21 cellular contexts compared by ENCODE assay signal in the genomic region with DNA sequence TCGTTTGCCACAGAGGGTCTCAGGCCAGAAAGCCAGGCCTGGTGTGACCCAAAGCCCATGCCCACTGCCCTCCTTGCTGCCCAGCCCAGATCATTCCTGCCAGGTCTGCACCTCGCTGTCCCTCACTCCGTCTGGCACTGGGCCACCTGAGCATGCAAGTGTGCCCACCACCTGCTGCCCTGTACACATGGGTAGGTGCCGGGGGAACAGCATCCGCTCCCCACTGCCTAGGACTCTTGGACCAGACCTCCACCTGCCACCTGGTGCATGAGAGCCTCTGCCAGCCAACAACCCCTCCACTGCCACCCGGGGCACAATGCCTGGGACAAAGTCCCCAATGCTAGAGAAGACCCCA. TPM values are rescaled to one million over a fixed set of nuclear protein-coding genes. Genes with fewer than 3 reads are reported as not detected.
DNase-seq lines count a peak whose midpoint lies in the region; ATAC-seq, FAIRE-seq and TF ChIP-seq lines count a peak whose summit lies in the region.
"Had no signal": no experiment of that assay in that cellular context is flagged by ENCODE, and none has a peak within 500 bp of the region (broad histone marks: within the 10 kb centered on the region; RNA-seq: fewer than 3 reads in every experiment).

No MANE protein-coding gene starts in this region.

- peaks cover 17% of the 10 kb centered on the region for H3K4me1 Mint-ChIP-seq in activated naive CD8-positive, alpha-beta T cell treated with anti-CD3 and anti-CD28 coated beads for 36 hours
- peaks cover 20% of the 10 kb centered on the region for H3K4me1 Mint-ChIP-seq in activated naive CD8-positive, alpha-beta T cell treated with anti-CD3 and anti-CD28 coated beads, Interleukin-2, amount 50 U/mL, for 24 hours
- H3K4me1 Mint-ChIP-seq in naive thymus-derived CD4-positive, alpha-beta T cell, result peaks cover 8 to 36% (median 19%) of the 10 kb centered on the region in 7 donors

- POLR2A ChIA-PET in OCI-LY7 (lab: Charles Lee), result no interaction called here
- POLR2A ChIA-PET in naive thymus-derived CD4-positive, alpha-beta T cell (lab: Charles Lee), result no interaction called here

- H3K4me3 ChIP-seq in OCI-LY7 (ENCODE audit: low read depth, low read length, poor library complexity, severe bottlenecking) (no peak overlapping the region), kidney (ENCODE audit: low read length in 2 of 2) (peak overlapping the region; percentile 53 to 59), upper lobe of right lung (no peak overlapping the region)
- no peak overlapping the region for H3K4me3 ChIP-seq in naive thymus-derived CD4-positive, alpha-beta T cell (ENCODE audit: low read length)
- H3K4me3 ChIP-seq: A549, GM23248, heart right ventricle, MG63, SJCRH30 had no signal

- H3K27ac ChIP-seq in OCI-LY7 (ENCODE audit: low read depth, low read length, poor library complexity, severe bottlenecking) (peak overlapping the region; percentile 66), kidney (ENCODE audit: low read depth in 2 of 2, low read length in 2 of 2) (peak overlapping the region; percentile 23 to 76), upper lobe of right lung (peak overlapping the region; percentile 77)
- no peak overlapping the region for H3K27ac ChIP-seq in naive thymus-derived CD4-positive, alpha-beta T cell (ENCODE audit: low read depth, low read length)
- H3K27ac ChIP-seq: A549, GM23248, SJCRH30 had no signal

- intact Hi-C loops in OCI-LY7 (cut with micrococcal nuclease; ENCODE audit: unreplicated experiment), result no loop called here
- intact Hi-C loops in kidney (cut with DNase I), result no loop called here
- intact Hi-C loops in upper lobe of right lung (cut with DNase I), result no loop called here
- intact Hi-C loops in naive thymus-derived CD4-positive, alpha-beta T cell (cut with micrococcal nuclease), result no loop called here

- no peaks in the 10 kb centered on the region for H3K36me3 Mint-ChIP-seq in activated naive CD8-positive, alpha-beta T cell treated with anti-CD3 and anti-CD28 coated beads for 36 hours
- H3K36me3 Mint-ChIP-seq in activated naive CD8-positive, alpha-beta T cell treated with anti-CD3 and anti-CD28 coated beads, Interleukin-2, amount 50 U/mL, for 24 hours (ENCODE audit: low read depth), result no peaks in the 10 kb centered on the region
- no peaks in the 10 kb centered on the region for H3K36me3 Mint-ChIP-seq in naive thymus-derived CD4-positive, alpha-beta T cell
- H3K36me3 Mint-ChIP-seq: natural killer cell had no signal

- H3K27ac Mint-ChIP-seq in activated naive CD8-positive, alpha-beta T cell treated with anti-CD3 and anti-CD28 coated beads for 36 hours, result peak overlapping the region; percentile 8
- no peak overlapping the region for H3K27ac Mint-ChIP-seq in activated naive CD8-positive, alpha-beta T cell treated with anti-CD3 and anti-CD28 coated beads, Interleukin-2, amount 50 U/mL, for 24 hours
- no peak overlapping the region for H3K27ac Mint-ChIP-seq in naive thymus-derived CD4-positive, alpha-beta T cell
- H3K27ac Mint-ChIP-seq: activated T-helper 2 cell treated with anti-CD3 and anti-CD28 coated beads, Interferon-gamma antibody, Interleukin-2, Interleukin-4, amounts not matched to agents 10 μg/mL and 5 μg/mL and 100 μg/mL, durations not matched to agents 14 hours and 24 hours and 36 hours had no signal

- no peaks in the 10 kb centered on the region for H3K9me2 ChIP-seq in OCI-LY7 (ENCODE audit: insufficient read depth, low read length)

- H3K9me3 ChIP-seq in OCI-LY7 (ENCODE audit: low read length) (no peaks in the 10 kb centered on the region), kidney (ENCODE audit: control insufficient read depth in 1 of 2, low read length in 2 of 2) (no peaks in the 10 kb centered on the region), upper lobe of right lung (no peaks in the 10 kb centered on the region)
- no peaks in the 10 kb centered on the region for H3K9me3 ChIP-seq in naive thymus-derived CD4-positive, alpha-beta T cell (ENCODE audit: control insufficient read depth in 2 of 3, low read length in 3 of 3)
- H3K9me3 ChIP-seq: A549, heart right ventricle, MG63, SJCRH30 had no signal

- H3K79me2 ChIP-seq in OCI-LY7 (ENCODE audit: insufficient read depth, low read depth, low read length), result peaks cover 45% of the 10 kb centered on the region; the same call in 1 of the 2 replicates

- peak overlapping the region; percentile 76 for H3K4me2 ChIP-seq in OCI-LY7 (ENCODE audit: low read length)
- H3K4me2 ChIP-seq: A549 had no signal

- no peak overlapping the region for H3K4me3 Mint-ChIP-seq in activated naive CD8-positive, alpha-beta T cell treated with anti-CD3 and anti-CD28 coated beads for 36 hours
- H3K4me3 Mint-ChIP-seq in activated naive CD8-positive, alpha-beta T cell treated with anti-CD3 and anti-CD28 coated beads, Interleukin-2, amount 50 U/mL, for 24 hours, result no peak overlapping the region
- no peak overlapping the region for H3K4me3 Mint-ChIP-seq in naive thymus-derived CD4-positive, alpha-beta T cell
- H3K4me3 Mint-ChIP-seq: central memory CD8-positive, alpha-beta T cell; natural killer cell had no signal

- H3K4me1 ChIP-seq in OCI-LY7 (ENCODE audit: insufficient read depth, low read length, poor library complexity, severe bottlenecking), result peaks cover 100% of the 10 kb centered on the region
- H3K4me1 ChIP-seq in kidney (ENCODE audit: control insufficient read depth in 1 of 2, insufficient read depth in 1 of 2, low read depth in 1 of 2, low read length in 2 of 2), result peaks cover 28 to 47% of the 10 kb centered on the region in 2 donors
- peaks cover 28% of the 10 kb centered on the region for H3K4me1 ChIP-seq in upper lobe of right lung
- peaks cover 9 to 15% of the 10 kb centered on the region in 2 donors for H3K4me1 ChIP-seq in naive thymus-derived CD4-positive, alpha-beta T cell (ENCODE audit: control insufficient read depth in 2 of 2, insufficient read depth in 2 of 2, low read length in 2 of 2)

- no peak for FAIRE-seq in kidney (lab: Jason Lieb, UNC)
- FAIRE-seq: A549, GM18507 had no signal

- no peak for ATAC-seq in activated naive CD8-positive, alpha-beta T cell treated with anti-CD3 and anti-CD28 coated beads, Interleukin-2, amount 50 U/mL, for 24 hours
- ATAC-seq in upper lobe of right lung, result no peak
- no peak for ATAC-seq in naive thymus-derived CD4-positive, alpha-beta T cell
- ATAC-seq: A549, natural killer cell had no signal

- DNase-seq in activated naive CD8-positive, alpha-beta T cell treated with anti-CD3 and anti-CD28 coated beads for 36 hours, result no peak
- no peak for DNase-seq in activated naive CD8-positive, alpha-beta T cell treated with anti-CD3 and anti-CD28 coated beads, Interleukin-2, amount 50 U/mL, for 24 hours
- DNase-seq in OCI-LY7 (ENCODE audit: low spot score) (no peak), kidney (no peak), upper lobe of right lung (no peak), DMS153 (lab: John Stamatoyannopoulos, UW) (no peak)
- no peak for DNase-seq in activated T-cell treated with anti-CD3 and anti-CD28 coated beads, Interleukin-2, amount 50 U/mL, for 48 hours
- no peak for DNase-seq in naive thymus-derived CD4-positive, alpha-beta T cell
- DNase-seq: activated CD4-positive, CD25-positive, alpha-beta regulatory T cell treated with anti-CD3 and anti-CD28 coated beads, Interleukin-2, amount 50 U/mL, for 72 hours; GM23248; heart right ventricle; MG63; natural killer cell; NCI-H187 treated with DMSO at 0.1 percent for 48 hours; SJCRH30; stimulated activated CD4-positive, alpha-beta T cell treated with anti-CD3 and anti-CD28 coated beads, Interleukin-4, amount 100 ng/mL, for 24 hours had no signal

- no peaks in the 10 kb centered on the region for H3K27me3 ChIP-seq in upper lobe of right lung
- no peaks in the 10 kb centered on the region for H3K27me3 ChIP-seq in naive thymus-derived CD4-positive, alpha-beta T cell (ENCODE audit: control insufficient read depth in 2 of 2, insufficient read depth in 2 of 2, low read length in 2 of 2)
- H3K27me3 ChIP-seq: MG63, SJCRH30 had no signal

- peaks cover 6% of the 10 kb centered on the region; the same call in 1 of the 2 replicates for H4K20me1 ChIP-seq in OCI-LY7 (ENCODE audit: insufficient read depth, low read length)

- TF ChIP-seq CTCF in OCI-LY7 (conservative IDR thresholded peaks at IDR 0.05; ENCODE audit: low read length) (no peak), kidney (IDR thresholded peaks at IDR 0.05; ENCODE audit: borderline replicate concordance, extremely low read depth, insufficient read depth) (no peak), upper lobe of right lung (IDR thresholded peaks at IDR 0.05) (no peak)

- H3K9me3 Mint-ChIP-seq in activated naive CD8-positive, alpha-beta T cell treated with anti-CD3 and anti-CD28 coated beads for 36 hours, result no peaks in the 10 kb centered on the region
- no peaks in the 10 kb centered on the region for H3K9me3 Mint-ChIP-seq in activated naive CD8-positive, alpha-beta T cell treated with anti-CD3 and anti-CD28 coated beads, Interleukin-2, amount 50 U/mL, for 24 hours
- H3K9me3 Mint-ChIP-seq in naive thymus-derived CD4-positive, alpha-beta T cell, result no peaks in the 10 kb centered on the region
- H3K9me3 Mint-ChIP-seq: activated T-helper 2 cell treated with anti-CD3 and anti-CD28 coated beads, Interferon-gamma antibody, Interleukin-2, Interleukin-4, amounts not matched to agents 10 μg/mL and 5 μg/mL and 100 μg/mL, durations not matched to agents 14 hours and 24 hours and 36 hours; central memory CD8-positive, alpha-beta T cell; natural killer cell had no signal

- H3K27me3 Mint-ChIP-seq in activated naive CD8-positive, alpha-beta T cell treated with anti-CD3 and anti-CD28 coated beads for 36 hours, result no peaks in the 10 kb centered on the region
- H3K27me3 Mint-ChIP-seq in activated naive CD8-positive, alpha-beta T cell treated with anti-CD3 and anti-CD28 coated beads, Interleukin-2, amount 50 U/mL, for 24 hours, result no peaks in the 10 kb centered on the region
- peaks cover 0 to 2% (median 0%) of the 10 kb centered on the region in 5 donors for H3K27me3 Mint-ChIP-seq in naive thymus-derived CD4-positive, alpha-beta T cell

- no peak overlapping the region for H2AFZ ChIP-seq in OCI-LY7 (ENCODE audit: low read length)
- H2AFZ ChIP-seq: GM23248 had no signal

- BruUV-seq in OCI-LY7 (replicated peaks; lab: Mats Ljungman, UMichigan), result no TSS peak

- peaks cover 31% of the 10 kb centered on the region; the same call in 1 of the 2 replicates for H3K36me3 ChIP-seq in OCI-LY7 (ENCODE audit: insufficient read depth, low read length)
- H3K36me3 ChIP-seq in kidney (ENCODE audit: control insufficient read depth in 1 of 2, insufficient read depth in 2 of 2, low read length in 2 of 2), result no peaks in the 10 kb centered on the region
- no peaks in the 10 kb centered on the region for H3K36me3 ChIP-seq in upper lobe of right lung
- H3K36me3 ChIP-seq in naive thymus-derived CD4-positive, alpha-beta T cell (ENCODE audit: control insufficient read depth in 2 of 3, insufficient read depth in 3 of 3, low read length in 3 of 3), result no peaks in the 10 kb centered on the region
- H3K36me3 ChIP-seq: heart right ventricle, MG63, SJCRH30 had no signal

- no peak overlapping the region for H3K9ac ChIP-seq in kidney (ENCODE audit: low read length in 2 of 2)
- H3K9ac ChIP-seq: GM23248 had no signal

- CTCF ChIA-PET in OCI-LY7 (lab: Charles Lee; ENCODE audit: unreplicated experiment), result interaction anchor here (1.4 kb wide), 1 partner anchor 70 kb away, joined by 5 read pairs; the partner anchor contains the start of gene TAB1
- CTCF ChIA-PET in naive thymus-derived CD4-positive, alpha-beta T cell (lab: Charles Lee), result no interaction called here

RNA-seq across cellular contexts. Expression of gene MGAT3, which starts 12.5 kb away (rescaled TPM):
- total RNA-seq in activated naive CD8-positive, alpha-beta T cell treated with anti-CD3 and anti-CD28 coated beads for 36 hours, result 1 to 10 TPM; 1.0 to 1.2 TPM
- 15.4 and 16.3 TPM in 2 replicates for total RNA-seq in OCI-LY7 (2014; rRNA removed; shearing (Covaris generic))
- 34.1 and 44.3 TPM in 2 replicates for total RNA-seq in OCI-LY7 (2022)
- total RNA-seq in kidney, result 5.4 TPM
- 2.7 TPM for polyA plus RNA-seq in kidney (ENCODE audit: insufficient read depth, low read depth, low replicate concordance)
- 34.8 TPM for total RNA-seq in upper lobe of right lung
- total RNA-seq in naive thymus-derived CD4-positive, alpha-beta T cell, result 1 to 10 TPM in 3 of 5 experiments, under 1 TPM in 2; 0.57 to 3.2 (median 1.0) TPM
- not detected for polyA plus RNA-seq in naive thymus-derived CD4-positive, alpha-beta T cell
- total RNA-seq: GM23248, lung microvascular endothelial cell, SJCRH30 had no signal
- polyA plus RNA-seq: GM23248 had no signal

RNA-seq across cellular contexts. Expression of gene MIEF1, which starts 32.8 kb away (rescaled TPM):
- 10 to 100 TPM; 62.9 to 65.0 TPM for total RNA-seq in activated naive CD8-positive, alpha-beta T cell treated with anti-CD3 and anti-CD28 coated beads for 36 hours
- 32.5 and 34.1 TPM in 2 replicates for total RNA-seq in OCI-LY7 (2014; rRNA removed; shearing (Covaris generic))
- total RNA-seq in OCI-LY7 (2022), result 51.9 and 55.0 TPM in 2 replicates
- total RNA-seq in kidney, result 27.9 TPM
- polyA plus RNA-seq in kidney (ENCODE audit: insufficient read depth, low read depth, low replicate concordance), result 13.0 TPM
- total RNA-seq in upper lobe of right lung, result 24.3 TPM
- total RNA-seq in naive thymus-derived CD4-positive, alpha-beta T cell, result 10 to 100 TPM; 17.5 to 42.3 (median 37.3) TPM
- 10 to 100 TPM; 27.8 to 33.2 TPM for polyA plus RNA-seq in naive thymus-derived CD4-positive, alpha-beta T cell

RNA-seq across cellular contexts. Expression of gene ATF4, which starts 51.1 kb away (rescaled TPM):
- total RNA-seq in activated naive CD8-positive, alpha-beta T cell treated with anti-CD3 and anti-CD28 coated beads for 36 hours, result 100 to 1,000 TPM; 806 to 814 TPM
- 716 and 720 TPM in 2 replicates for total RNA-seq in OCI-LY7 (2014; rRNA removed; shearing (Covaris generic))
- total RNA-seq in OCI-LY7 (2022) (732 and 779 TPM in 2 replicates), kidney (261 TPM), upper lobe of right lung (327 TPM)
- 293 TPM for polyA plus RNA-seq in kidney (ENCODE audit: insufficient read depth, low read depth, low replicate concordance)
- 100 to 1,000 TPM; 235 to 293 (median 244) TPM for total RNA-seq in naive thymus-derived CD4-positive, alpha-beta T cell
- polyA plus RNA-seq in naive thymus-derived CD4-positive, alpha-beta T cell, result 100 to 1,000 TPM in 1 of 2 donors, 10 to 100 TPM in 1; 68.9 to 118 TPM

Comparison
In these comparisons a context has a peak if more than half of its experiments do, and no peak if none do; other contexts are left out.
1. H3K4me3 ChIP-seq: peak in kidney (2 of 2); none in OCI-LY7 (single experiment), upper lobe of right lung (single experiment) and naive thymus-derived CD4-positive, alpha-beta T cell (single experiment).